Comparison of ENCODE assay signal across 18 cellular contexts in the genomic region with DNA sequence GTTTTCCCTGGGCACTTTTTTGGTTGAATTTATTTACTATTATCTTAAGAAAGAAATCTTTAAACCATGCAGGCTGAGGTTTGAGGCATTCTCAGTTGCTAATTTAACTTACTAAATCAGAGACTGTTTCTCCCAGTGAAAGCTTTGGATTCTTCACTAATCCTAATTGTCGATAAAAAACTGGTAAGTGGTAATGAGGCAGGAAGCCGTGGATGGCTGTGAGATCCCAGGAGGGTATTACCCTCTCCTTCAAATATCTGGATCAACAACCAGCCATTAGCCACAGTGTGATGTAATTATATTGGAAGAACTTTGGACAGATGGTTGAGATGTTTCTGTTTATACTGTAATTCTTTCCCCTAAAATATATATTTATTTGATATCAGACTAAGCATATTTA.
DNase-seq lines count a peak whose midpoint lies in the region; ATAC-seq and TF ChIP-seq lines count a peak whose summit lies in the region.
"Had no signal": no experiment of that assay in that cellular context is flagged by ENCODE, and none has a peak within 500 bp of the region (broad histone marks: within the 10 kb centered on the region; RNA-seq: fewer than 3 reads in every experiment).

No MANE protein-coding gene starts in this region.

- CTCF ChIA-PET in T-cell (lab: Charles Lee): no interaction called here

- H3K36me3 Mint-ChIP-seq in mesothelial cell of epicardium (no peaks in the 10 kb centered on the region), T-cell (no peaks in the 10 kb centered on the region)

- peaks cover 45% of the 10 kb centered on the region for H3K4me1 ChIP-seq in HUES6 (ENCODE audit: control insufficient read depth, insufficient read depth, low read length)

- TF ChIP-seq CTCF in AG10803 (conservative IDR thresholded peaks at IDR 0.05; ENCODE audit: low read length) (no peak), choroid plexus epithelial cell (conservative IDR thresholded peaks at IDR 0.05; ENCODE audit: low read depth, low read length) (no peak), mesothelial cell of epicardium (IDR thresholded peaks at IDR 0.05; ENCODE audit: unreplicated experiment) (no peak)

- H3K4me3 ChIP-seq in AG10803 (ENCODE audit: low read length) (no peak overlapping the region), HUES6 (ENCODE audit: low read depth, low read length) (no peak overlapping the region; the same call in 1 of the 2 replicates), choroid plexus epithelial cell (ENCODE audit: low read depth, low read length) (no peak overlapping the region)
- H3K4me3 ChIP-seq: GM12878, K562 had no signal

- POLR2A ChIA-PET in T-cell (lab: Charles Lee): no interaction called here

- H3K4me3 Mint-ChIP-seq in mesothelial cell of epicardium (no peak overlapping the region), T-cell (no peak overlapping the region)

- H3K9me3 ChIP-seq in HUES6 (ENCODE audit: control insufficient read depth, insufficient read depth, low read depth, low read length): no peaks in the 10 kb centered on the region
- H3K9me3 ChIP-seq: SK-N-SH had no signal

- DNase-seq in AG10803 (ENCODE audit: low read depth) (peak; percentile 83), choroid plexus epithelial cell (ENCODE audit: low read depth) (peak; percentile 6), mesothelial cell of epicardium (ENCODE audit: low spot score in 2 of 2, unreplicated experiment in 2 of 2) (no peak), ureter (ENCODE audit: low spot score) (no peak), T-cell (no peak), NCI-H526 (lab: John Stamatoyannopoulos, UW) (no peak)
- DNase-seq: ACHN, C1 segment of cervical spinal cord, DMS53, NCI-H1092, NCI-H1694, NCI-H510A treated with DMSO at 0.1 percent for 48 hours, PC-3, SK-N-SH had no signal

- ATAC-seq in GM19467 (IDR thresholded peaks at IDR 0.05; ENCODE audit: unreplicated experiment) (no peak), T-cell (replicated peaks in 1 of 4) (no peak)
- ATAC-seq: GM12878, K562, PC-3 had no signal

- H3K9me3 Mint-ChIP-seq in mesothelial cell of epicardium (peaks cover 3% of the 10 kb centered on the region), T-cell (no peaks in the 10 kb centered on the region)

- H3K27ac ChIP-seq in HUES6 (ENCODE audit: low read depth, low read length): peak overlapping the region; percentile 52; the same call in 1 of the 2 replicates

- no peak overlapping the region for H3K9ac ChIP-seq in HUES6 (ENCODE audit: low read length)
- H3K9ac ChIP-seq: SK-N-SH had no signal

- peak overlapping the region; percentile 76 for H3K27ac Mint-ChIP-seq in mesothelial cell of epicardium
- H3K27ac Mint-ChIP-seq in T-cell: no peak overlapping the region

- H3K36me3 ChIP-seq in HUES6 (ENCODE audit: control insufficient read depth, insufficient read depth, low read length): no peaks in the 10 kb centered on the region

- no peaks in the 10 kb centered on the region for H3K27me3 ChIP-seq in HUES6 (ENCODE audit: control insufficient read depth, insufficient read depth, low read length)

- H3K27me3 Mint-ChIP-seq in mesothelial cell of epicardium (ENCODE audit: low read depth) (no peaks in the 10 kb centered on the region), T-cell (peaks cover 4 to 26% of the 10 kb centered on the region in 2 donors)

- peaks cover 33% of the 10 kb centered on the region for H3K4me1 Mint-ChIP-seq in mesothelial cell of epicardium
- no peaks in the 10 kb centered on the region for H3K4me1 Mint-ChIP-seq in T-cell

Comparison
In these comparisons a context has a peak if more than half of its experiments do, and no peak if none do; other contexts are left out.
1. DNase-seq: peak in AG10803 (single experiment) and choroid plexus epithelial cell (single experiment); none in mesothelial cell of epicardium (0 of 2), ureter (single experiment), T-cell (0 of 34) and NCI-H526 (0 of 2).